Comparison of ENCODE assay signal across 22 cellular contexts in the genomic region with DNA sequence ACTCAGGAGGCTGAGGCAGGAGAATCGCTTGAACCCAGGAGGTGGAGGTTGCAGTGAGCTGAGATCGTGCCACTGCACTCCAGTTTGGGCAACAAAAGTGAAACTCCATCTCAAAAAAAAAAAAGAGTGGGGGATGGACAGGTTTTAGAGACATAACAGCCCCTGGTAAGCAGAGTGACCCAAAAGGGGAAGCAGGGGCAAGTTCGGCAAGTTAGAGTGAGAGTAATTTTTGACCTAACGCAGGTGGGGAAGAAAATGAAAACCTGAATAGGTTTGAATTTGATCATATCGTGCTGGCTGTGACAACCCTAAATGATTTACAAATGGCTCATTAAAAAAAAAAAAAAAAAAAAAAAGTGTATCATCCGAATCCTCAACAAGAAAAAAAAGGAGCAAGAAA. TPM values are rescaled to one million over a fixed set of nuclear protein-coding genes. Genes with fewer than 3 reads are reported as not detected.
DNase-seq lines count a peak whose midpoint lies in the region; ATAC-seq and TF ChIP-seq lines count a peak whose summit lies in the region.
"Had no signal": no experiment of that assay in that cellular context is flagged by ENCODE, and none has a peak within 500 bp of the region (broad histone marks: within the 10 kb centered on the region; RNA-seq: fewer than 3 reads in every experiment).

No MANE protein-coding gene starts in this region.

- H3K36me3 ChIP-seq in MG63, result no peaks in the 10 kb centered on the region

- no peaks in the 10 kb centered on the region for H3K23me2 ChIP-seq in H9 (ENCODE audit: insufficient read length, low read depth, low read length, poor library complexity, severe bottlenecking)

- no peak overlapping the region for H4K5ac ChIP-seq in H9 (ENCODE audit: insufficient read length, low read depth, low read length)

- no peaks in the 10 kb centered on the region for H3K27me3 ChIP-seq in H9 (ENCODE audit: insufficient read depth, low read length)
- H3K27me3 ChIP-seq in MG63, result no peaks in the 10 kb centered on the region

- H3K14ac ChIP-seq in H9 (ENCODE audit: insufficient read depth, low read length), result no peak overlapping the region

- H2BK120ac ChIP-seq in H9 (ENCODE audit: low read depth, low read length, poor library complexity, severe bottlenecking), result no peak overlapping the region

- POLR2A ChIA-PET in T-cell (lab: Charles Lee), result no interaction called here

- intact Hi-C loops in activated naive CD4-positive, alpha-beta T cell treated with anti-CD3 and anti-CD28 coated beads for 36 hours (cut with micrococcal nuclease), result no loop called here
- intact Hi-C loops in Right ventricle myocardium superior (cut with DNase I), result no loop called here

- H3K4ac ChIP-seq in H9 (ENCODE audit: low read depth, low read length), result no peak overlapping the region

- WGBS in H9 (ENCODE audit: extremely low coverage, insufficient read length, low lambda C conversion rate), result no CpG with 5 or more reads among the region's 6 CpGs

- H3K56ac ChIP-seq in H9 (ENCODE audit: insufficient read length, low read depth, low read length), result no peak overlapping the region

- no peak for TF ChIP-seq CTCF in H9 (conservative IDR thresholded peaks at IDR 0.05)

- no peak overlapping the region for H3K4me3 Mint-ChIP-seq in activated naive CD4-positive, alpha-beta T cell treated with anti-CD3 and anti-CD28 coated beads for 36 hours
- peak overlapping the region in 1 of 3 donors; percentile 31 for H3K4me3 Mint-ChIP-seq in T-cell
- H3K4me3 Mint-ChIP-seq in stimulated activated naive B cell treated with anti-CD40 and anti-IgM and Interleukin-4, amounts not matched to agents 10 μg/mL and 1 μg/mL and 100 μg/mL, for 72 hours, result peak overlapping the region; percentile 67 to 76
- H3K4me3 Mint-ChIP-seq in H9, result no peak overlapping the region
- H3K4me3 Mint-ChIP-seq: neural crest cell had no signal

- no peak overlapping the region for H2BK5ac ChIP-seq in H9 (ENCODE audit: insufficient read length, low read length)

- no peaks in the 10 kb centered on the region for H3K36me3 Mint-ChIP-seq in activated naive CD4-positive, alpha-beta T cell treated with anti-CD3 and anti-CD28 coated beads for 36 hours (ENCODE audit: low read depth)
- H3K36me3 Mint-ChIP-seq in T-cell (no peaks in the 10 kb centered on the region), H9 (ENCODE audit: insufficient read depth in 1 of 3, low read depth in 3 of 3) (no peaks in the 10 kb centered on the region)
- no peaks in the 10 kb centered on the region for H3K36me3 Mint-ChIP-seq in stimulated activated naive B cell treated with anti-CD40 and anti-IgM and Interleukin-4, amounts not matched to agents 10 μg/mL and 1 μg/mL and 100 μg/mL, for 72 hours

- no peaks in the 10 kb centered on the region for H3K4me1 ChIP-seq in H9 (ENCODE audit: insufficient read depth, low read length)
- H3K4me1 ChIP-seq: A549 had no signal

- peaks cover 51% of the 10 kb centered on the region for H3K4me1 Mint-ChIP-seq in activated naive CD4-positive, alpha-beta T cell treated with anti-CD3 and anti-CD28 coated beads for 36 hours (ENCODE audit: low read depth)
- H3K4me1 Mint-ChIP-seq in T-cell (peaks cover 34 to 46% (median 43%) of the 10 kb centered on the region in 3 donors), H9 (0 out of 4 replicates have a peak, but pooled peaks cover 0 to 3% of the 10 kb centered on the region in 2 experiments)
- peaks cover 29 to 61% of the 10 kb centered on the region in 2 donors for H3K4me1 Mint-ChIP-seq in stimulated activated naive B cell treated with anti-CD40 and anti-IgM and Interleukin-4, amounts not matched to agents 10 μg/mL and 1 μg/mL and 100 μg/mL, for 72 hours
- H3K4me1 Mint-ChIP-seq: neural crest cell had no signal

- H2BK12ac ChIP-seq in H9 (ENCODE audit: insufficient read length, low read depth, low read length), result no peak overlapping the region

- H2AK5ac ChIP-seq in H9 (ENCODE audit: insufficient read length, low read length), result no peak overlapping the region

- no peak overlapping the region for H3K23ac ChIP-seq in H9 (ENCODE audit: insufficient read length, low read depth, low read length)

- H3K27ac Mint-ChIP-seq in activated naive CD4-positive, alpha-beta T cell treated with anti-CD3 and anti-CD28 coated beads for 36 hours, result peak overlapping the region; percentile 73
- H3K27ac Mint-ChIP-seq in T-cell (peak overlapping the region; percentile 8 to 17), H9 (no peak overlapping the region)
- peak overlapping the region; percentile 86 for H3K27ac Mint-ChIP-seq in stimulated activated naive B cell treated with anti-CD40 and anti-IgM and Interleukin-4, amounts not matched to agents 10 μg/mL and 1 μg/mL and 100 μg/mL, for 72 hours

- H3K27ac ChIP-seq in H9 (ENCODE audit: insufficient read length, low read depth, low read length), result no peak overlapping the region
- H3K27ac ChIP-seq: A549 had no signal

- no peaks in the 10 kb centered on the region for H3K79me1 ChIP-seq in H9 (ENCODE audit: insufficient read depth, low read depth, low read length, poor library complexity, severe bottlenecking)

- CTCF ChIA-PET in activated naive CD4-positive, alpha-beta T cell treated with anti-CD3 and anti-CD28 coated beads for 36 hours (lab: Charles Lee), result no interaction called here
- CTCF ChIA-PET in T-cell (lab: Charles Lee), result no interaction called here

- H2BK15ac ChIP-seq in H9 (ENCODE audit: low read depth, low read length), result no peak overlapping the region

- no peaks in the 10 kb centered on the region for H4K20me1 ChIP-seq in H9 (ENCODE audit: control insufficient read depth, insufficient read depth, insufficient read length)

- H4K91ac ChIP-seq in H9 (ENCODE audit: insufficient read length, low read depth, low read length), result no peak overlapping the region

- no peak overlapping the region for H2AFZ ChIP-seq in H9 (ENCODE audit: low read length)

- H3T11ph ChIP-seq in H9 (ENCODE audit: low read length), result no peak overlapping the region

- DNase-seq in activated naive CD4-positive, alpha-beta T cell treated with anti-CD3 and anti-CD28 coated beads for 36 hours, result no peak
- DNase-seq in activated naive CD4-positive, alpha-beta T cell (lab: John Stamatoyannopoulos, UW), result no peak
- DNase-seq in T-cell, result no peak
- DNase-seq in stimulated activated naive B cell treated with anti-CD40 and anti-IgM and Interleukin-4, amounts not matched to agents 10 μg/mL and 1 μg/mL and 100 μg/mL, for 72 hours, result peak; percentile 38
- DNase-seq in H9, result no peak
- DNase-seq in MG63, result no peak
- no peak for DNase-seq in Right ventricle myocardium superior
- DNase-seq: activated CD4-positive, alpha-beta T cell treated with anti-CD3 and anti-CD28 coated beads, Interleukin-2, amount 50 U/mL, for 48 hours; amygdala; DMS79; effector memory CD4-positive, alpha-beta T cell; head of caudate nucleus; IMR-90; mammary epithelial cell; NCI-H1092 treated with DMSO at 0.1 percent for 48 hours; NCI-H748 treated with DMSO at 0.1 percent for 48 hours; stimulated activated CD4-positive, alpha-beta T cell treated with anti-CD3 and anti-CD28 coated beads, Interleukin-12 subunit alpha, Interleukin-12 subunit beta, amount 100 ng/mL, for 4 hours; stimulated activated naive CD4-positive, alpha-beta T cell; trophoblast cell had no signal

- no peak overlapping the region for H3K9ac ChIP-seq in H9 (ENCODE audit: extremely low read depth, insufficient read length, low read length)

- H3K79me2 ChIP-seq in H9 (ENCODE audit: insufficient read depth, low read length), result no peaks in the 10 kb centered on the region

- H2BK20ac ChIP-seq in H9 (ENCODE audit: low read depth, low read length, poor library complexity, severe bottlenecking), result no peak overlapping the region

- no peak overlapping the region for H3K4me3 ChIP-seq in MG63
- H3K4me3 ChIP-seq: A549 had no signal

- no peaks in the 10 kb centered on the region for H3K9me3 Mint-ChIP-seq in activated naive CD4-positive, alpha-beta T cell treated with anti-CD3 and anti-CD28 coated beads for 36 hours
- no peaks in the 10 kb centered on the region for H3K9me3 Mint-ChIP-seq in T-cell
- H3K9me3 Mint-ChIP-seq in stimulated activated naive B cell treated with anti-CD40 and anti-IgM and Interleukin-4, amounts not matched to agents 10 μg/mL and 1 μg/mL and 100 μg/mL, for 72 hours, result no peaks in the 10 kb centered on the region
- no peaks in the 10 kb centered on the region for H3K9me3 Mint-ChIP-seq in H9
- H3K9me3 Mint-ChIP-seq: neural crest cell had no signal

- H3K9me3 ChIP-seq in H9 (ENCODE audit: control insufficient read depth, low read depth, low read length), result no peaks in the 10 kb centered on the region
- no peaks in the 10 kb centered on the region for H3K9me3 ChIP-seq in MG63
- H3K9me3 ChIP-seq: A549 had no signal

- no peak overlapping the region for H3K18ac ChIP-seq in H9 (ENCODE audit: insufficient read length, low read depth, low read length)

- ATAC-seq in HG02870 (IDR thresholded peaks at IDR 0.05; ENCODE audit: unreplicated experiment), result peak; percentile 32
- no peak for ATAC-seq in T-cell (replicated peaks in 1 of 4)
- ATAC-seq in stimulated activated naive B cell treated with anti-CD40 and anti-IgM and Interleukin-4, amounts not matched to agents 10 μg/mL and 1 μg/mL and 100 μg/mL, for 72 hours (replicated peaks), result peak; percentile 62 to 63
- ATAC-seq in Right ventricle myocardium superior (ENCODE audit: poor library complexity), result no peak
- ATAC-seq: A549 had no signal

- no peaks in the 10 kb centered on the region for H3K27me3 Mint-ChIP-seq in activated naive CD4-positive, alpha-beta T cell treated with anti-CD3 and anti-CD28 coated beads for 36 hours (ENCODE audit: low read depth)
- H3K27me3 Mint-ChIP-seq in T-cell, result no peaks in the 10 kb centered on the region
- H3K27me3 Mint-ChIP-seq in stimulated activated naive B cell treated with anti-CD40 and anti-IgM and Interleukin-4, amounts not matched to agents 10 μg/mL and 1 μg/mL and 100 μg/mL, for 72 hours, result no peaks in the 10 kb centered on the region
- H3K27me3 Mint-ChIP-seq in H9 (ENCODE audit: low read depth), result peaks cover 1% of the 10 kb centered on the region; the same call in 1 of the 2 replicates

- no peak overlapping the region for H4K8ac ChIP-seq in H9 (replicated peaks; ENCODE audit: insufficient read length, low read depth, low read length)

- no peak overlapping the region for H3K4me2 ChIP-seq in H9 (ENCODE audit: insufficient read depth, insufficient read length, low read length)
- H3K4me2 ChIP-seq: A549 had no signal

RNA-seq across cellular contexts. Expression of a gene that starts 25.7 kb away (rescaled TPM):
- 10 to 100 TPM; 37.6 to 41.6 TPM for total RNA-seq in activated naive CD4-positive, alpha-beta T cell treated with anti-CD3 and anti-CD28 coated beads for 36 hours
- total RNA-seq in T-cell, result 100 to 1,000 TPM in 1 of 5 donors, 10 to 100 TPM in 4; 60.7 to 115 (median 72.6) TPM
- total RNA-seq in H9 (2021), result 14.6 and 15.9 TPM in 2 replicates
- 5.5 and 13.9 TPM in 2 replicates for total RNA-seq in MG63 (2014; rRNA removed; shearing (Covaris generic); ENCODE audit: low replicate concordance)
- total RNA-seq in Right ventricle myocardium superior, result 13.7 TPM

Comparison
In these comparisons a context has a peak if more than half of its experiments do, and no peak if none do; other contexts are left out.
1. H3K27ac Mint-ChIP-seq: peak in activated naive CD4-positive, alpha-beta T cell treated with anti-CD3 and anti-CD28 coated beads for 36 hours (single experiment), T-cell (2 of 2) and stimulated activated naive B cell treated with anti-CD40 and anti-IgM and Interleukin-4, amounts not matched to agents 10 μg/mL and 1 μg/mL and 100 μg/mL, for 72 hours (single experiment); none in H9 (0 of 3).
2. H3K4me3 Mint-ChIP-seq: peak in stimulated activated naive B cell treated with anti-CD40 and anti-IgM and Interleukin-4, amounts not matched to agents 10 μg/mL and 1 μg/mL and 100 μg/mL, for 72 hours (2 of 2); none in activated naive CD4-positive, alpha-beta T cell treated with anti-CD3 and anti-CD28 coated beads for 36 hours (single experiment) and H9 (0 of 2).
3. ATAC-seq: peak in HG02870 (single experiment) and stimulated activated naive B cell treated with anti-CD40 and anti-IgM and Interleukin-4, amounts not matched to agents 10 μg/mL and 1 μg/mL and 100 μg/mL, for 72 hours (2 of 2); none in T-cell (0 of 4) and Right ventricle myocardium superior (single experiment).